ENCODE assay signal across 17 cellular contexts in the genomic region with DNA sequence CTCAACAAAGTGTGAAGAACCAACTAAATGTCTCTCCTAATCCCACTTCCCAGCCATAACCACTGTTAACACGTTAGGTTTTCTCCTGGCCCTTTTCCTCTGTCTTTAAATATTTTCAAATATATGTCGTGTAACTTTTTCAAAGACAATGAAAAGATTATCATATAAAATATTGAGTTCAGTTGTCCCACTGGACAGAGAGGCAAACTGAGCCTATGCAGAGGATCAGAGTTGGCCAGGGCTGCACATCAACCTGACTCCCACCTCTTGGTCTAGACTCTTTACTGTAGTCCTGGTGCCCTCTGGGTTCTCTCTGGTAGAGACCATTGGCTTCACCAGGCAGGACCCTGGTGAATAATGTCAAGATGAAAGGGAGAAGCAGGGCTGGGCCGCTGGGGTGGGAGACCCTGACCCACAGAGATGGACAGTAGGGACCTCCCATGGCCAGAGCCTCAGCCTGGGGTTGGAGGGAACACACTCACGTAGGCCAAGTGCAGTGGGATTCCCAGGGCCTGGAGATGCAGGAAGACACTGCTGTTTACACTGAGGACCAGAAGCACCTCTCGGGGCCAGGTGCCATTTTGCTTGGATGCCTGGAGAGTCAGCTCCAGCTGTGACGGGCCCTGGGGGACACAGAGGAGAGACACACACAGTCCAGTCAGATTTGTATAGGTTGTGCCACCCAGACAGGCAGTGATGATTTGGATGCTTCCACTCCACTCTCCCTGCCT. TPM values are rescaled to one million over a fixed set of nuclear protein-coding genes. Genes with fewer than 3 reads are reported as not detected.
DNase-seq lines count a peak whose midpoint lies in the region; ATAC-seq, FAIRE-seq and TF ChIP-seq lines count a peak whose summit lies in the region.
"Had no signal": no experiment of that assay in that cellular context is flagged by ENCODE, and none has a peak within 500 bp of the region (broad histone marks: within the 10 kb centered on the region; RNA-seq: fewer than 3 reads in every experiment).

No MANE protein-coding gene starts in this region.

- POLR2A ChIA-PET in endothelial cell of umbilical vein (lab: Charles Lee) = interaction anchor here (0.6 kb wide), 1 partner anchor 81 kb away, joined by 5 read pairs; no protein-coding TSS in a partner anchor

- dilution Hi-C loops in endothelial cell of umbilical vein (cut with MboI; ENCODE audit: extremely low pct_ligation_motif_present, low sequenced_read_pairs) = no loop called here

- peaks cover 20% of the 10 kb centered on the region for H3K4me1 Mint-ChIP-seq in activated naive CD8-positive, alpha-beta T cell treated with anti-CD3 and anti-CD28 coated beads, Interleukin-2, amount 50 U/mL, for 24 hours
- peaks cover 15% of the 10 kb centered on the region for H3K4me1 Mint-ChIP-seq in activated naive CD8-positive, alpha-beta T cell treated with anti-CD3 and anti-CD28 coated beads for 36 hours
- H3K4me1 Mint-ChIP-seq in nephron progenitor cell = peaks cover 63% of the 10 kb centered on the region
- H3K4me1 Mint-ChIP-seq: memory B cell had no signal

- no peaks in the 10 kb centered on the region for H3K9me1 ChIP-seq in endothelial cell of umbilical vein (replicated peaks; ENCODE audit: control insufficient read depth, extremely low read depth, insufficient read depth, low read length)

- H3K27me3 ChIP-seq in endothelial cell of umbilical vein (ENCODE audit: control insufficient read depth in 2 of 2, insufficient read depth in 2 of 2, low read length in 2 of 2) = no peaks in the 10 kb centered on the region
- no peaks in the 10 kb centered on the region for H3K27me3 ChIP-seq in tibial nerve

- TF ChIP-seq CTCF in endothelial cell of umbilical vein (IDR thresholded peaks at IDR 0.05; ENCODE audit: extremely low read depth in 1 of 2, insufficient read depth in 1 of 2, low read depth in 1 of 2, low read length in 2 of 2) (no peak), nephron progenitor cell (IDR thresholded peaks at IDR 0.05) (no peak), tibial nerve (IDR thresholded peaks at IDR 0.05) (no peak)

- peaks cover 31 to 44% of the 10 kb centered on the region in 2 experiments for H3K36me3 ChIP-seq in endothelial cell of umbilical vein (ENCODE audit: control insufficient read depth in 2 of 2, extremely low read depth in 1 of 2, insufficient read depth in 2 of 2, low read length in 2 of 2)
- H3K36me3 ChIP-seq in tibial nerve = peaks cover 0 to 17% (median 0%) of the 10 kb centered on the region in 3 donors

- no peak for DNase-seq in activated naive CD8-positive, alpha-beta T cell treated with anti-CD3 and anti-CD28 coated beads, Interleukin-2, amount 50 U/mL, for 24 hours
- DNase-seq in activated naive CD8-positive, alpha-beta T cell treated with anti-CD3 and anti-CD28 coated beads for 36 hours = no peak
- DNase-seq in endothelial cell of umbilical vein (ENCODE audit: low read depth, low spot score) = no peak
- DNase-seq in nephron progenitor cell = no peak
- no peak for DNase-seq in tibial nerve (ENCODE audit: low spot score in 2 of 2)
- no peak for DNase-seq in LoVo (ENCODE audit: low spot score)
- DNase-seq in NCI-H146 (lab: John Stamatoyannopoulos, UW) = no peak
- DNase-seq: DMS153; effector CD8-positive, alpha-beta T cell; GOT3; MV-4-11; retina had no signal

- H3K27me3 Mint-ChIP-seq in activated naive CD8-positive, alpha-beta T cell treated with anti-CD3 and anti-CD28 coated beads, Interleukin-2, amount 50 U/mL, for 24 hours = no peaks in the 10 kb centered on the region
- no peaks in the 10 kb centered on the region for H3K27me3 Mint-ChIP-seq in activated naive CD8-positive, alpha-beta T cell treated with anti-CD3 and anti-CD28 coated beads for 36 hours
- H3K27me3 Mint-ChIP-seq in nephron progenitor cell (ENCODE audit: low read depth, poor library complexity) = peaks cover 15% of the 10 kb centered on the region
- H3K27me3 Mint-ChIP-seq: memory B cell had no signal

- H3K4me1 ChIP-seq in endothelial cell of umbilical vein (ENCODE audit: control insufficient read depth, extremely low read depth, insufficient read depth, low read length) (peaks cover 44% of the 10 kb centered on the region), tibial nerve (peaks cover 0 to 94% (median 51%) of the 10 kb centered on the region in 4 donors)

- peak overlapping the region; percentile 8 for H3K27ac Mint-ChIP-seq in activated naive CD8-positive, alpha-beta T cell treated with anti-CD3 and anti-CD28 coated beads, Interleukin-2, amount 50 U/mL, for 24 hours
- no peak overlapping the region for H3K27ac Mint-ChIP-seq in activated naive CD8-positive, alpha-beta T cell treated with anti-CD3 and anti-CD28 coated beads for 36 hours
- H3K27ac Mint-ChIP-seq in nephron progenitor cell = peak overlapping the region; percentile 58
- H3K27ac Mint-ChIP-seq: memory B cell had no signal

- no peaks in the 10 kb centered on the region for H3K9me3 ChIP-seq in endothelial cell of umbilical vein (replicated peaks; ENCODE audit: control insufficient read depth, insufficient read depth, low read length)
- no peaks in the 10 kb centered on the region for H3K9me3 ChIP-seq in tibial nerve

- no peak for FAIRE-seq in endothelial cell of umbilical vein (lab: Jason Lieb, UNC)
- FAIRE-seq: GM19239, HTR-8/SVneo, TTC549 had no signal

- no peak overlapping the region for H3K9ac ChIP-seq in endothelial cell of umbilical vein (replicated peaks; ENCODE audit: extremely low read depth, insufficient read depth, low read length)

- CTCF ChIA-PET in endothelial cell of umbilical vein (lab: Charles Lee) = interaction anchor here (0.9 to 3.5 kb wide), 4 partner anchors 8 to 40 kb away, joined by 3 to 33 read pairs (median 12); partner anchors contain the start of gene ENG

- H3K4me3 Mint-ChIP-seq in activated naive CD8-positive, alpha-beta T cell treated with anti-CD3 and anti-CD28 coated beads, Interleukin-2, amount 50 U/mL, for 24 hours = no peak overlapping the region
- H3K4me3 Mint-ChIP-seq in activated naive CD8-positive, alpha-beta T cell treated with anti-CD3 and anti-CD28 coated beads for 36 hours = no peak overlapping the region
- H3K4me3 Mint-ChIP-seq in nephron progenitor cell = peak overlapping the region; percentile 12
- H3K4me3 Mint-ChIP-seq: memory B cell had no signal

- no peak overlapping the region for H3K4me3 ChIP-seq in endothelial cell of umbilical vein (replicated peaks in 1 of 3; ENCODE audit: insufficient read depth in 1 of 3, low read depth in 1 of 3, low read length in 3 of 3)
- no peak overlapping the region for H3K4me3 ChIP-seq in tibial nerve

- H3K27ac ChIP-seq in endothelial cell of umbilical vein (ENCODE audit: insufficient read depth, low read depth, low read length) = peak overlapping the region; percentile 81
- H3K27ac ChIP-seq in tibial nerve = peak overlapping the region; percentile 65 to 94 (median 82)

- H3K79me2 ChIP-seq in endothelial cell of umbilical vein (ENCODE audit: control insufficient read depth, insufficient read depth, low read length) = peaks cover 92% of the 10 kb centered on the region

- 68% methylated on average over 6 of the region's 6 CpGs for WGBS in tibial nerve, 2 donors

- ATAC-seq in activated naive CD8-positive, alpha-beta T cell treated with anti-CD3 and anti-CD28 coated beads, Interleukin-2, amount 50 U/mL, for 24 hours = no peak
- no peak for ATAC-seq in HG03095 (IDR thresholded peaks at IDR 0.05; ENCODE audit: unreplicated experiment)

- BruUV-seq in endothelial cell of umbilical vein (replicated peaks; lab: Mats Ljungman, UMichigan) = no TSS peak

- no peaks in the 10 kb centered on the region for H3K9me3 Mint-ChIP-seq in activated naive CD8-positive, alpha-beta T cell treated with anti-CD3 and anti-CD28 coated beads, Interleukin-2, amount 50 U/mL, for 24 hours
- H3K9me3 Mint-ChIP-seq in activated naive CD8-positive, alpha-beta T cell treated with anti-CD3 and anti-CD28 coated beads for 36 hours = no peaks in the 10 kb centered on the region
- no peaks in the 10 kb centered on the region for H3K9me3 Mint-ChIP-seq in nephron progenitor cell
- H3K9me3 Mint-ChIP-seq: memory B cell had no signal

- intact Hi-C loops in endothelial cell of umbilical vein (cut with micrococcal nuclease) = no loop called here

- peaks cover 4% of the 10 kb centered on the region for H3K36me3 Mint-ChIP-seq in activated naive CD8-positive, alpha-beta T cell treated with anti-CD3 and anti-CD28 coated beads, Interleukin-2, amount 50 U/mL, for 24 hours (ENCODE audit: low read depth)
- H3K36me3 Mint-ChIP-seq in activated naive CD8-positive, alpha-beta T cell treated with anti-CD3 and anti-CD28 coated beads for 36 hours = peaks cover 2% of the 10 kb centered on the region
- H3K36me3 Mint-ChIP-seq in nephron progenitor cell (ENCODE audit: low read depth) = no peaks in the 10 kb centered on the region
- H3K36me3 Mint-ChIP-seq: memory B cell had no signal

- H3K4me2 ChIP-seq in endothelial cell of umbilical vein (ENCODE audit: insufficient read depth, low read length) = peak overlapping the region; percentile 23

- no peaks in the 10 kb centered on the region for H4K20me1 ChIP-seq in endothelial cell of umbilical vein (replicated peaks; ENCODE audit: control insufficient read depth, extremely low read depth, insufficient read depth, low read length)

- H2AFZ ChIP-seq in endothelial cell of umbilical vein (ENCODE audit: low read depth, low read length) = no peak overlapping the region

- TF ChIP-seq EP300 in tibial nerve (IDR thresholded peaks at IDR 0.05) = no peak

- TF ChIP-seq POLR2A in endothelial cell of umbilical vein (IDR thresholded peaks at IDR 0.05; ENCODE audit: low read depth, low read length) = no peak
- TF ChIP-seq POLR2A in tibial nerve (IDR thresholded peaks at IDR 0.05) = no peak

RNA-seq across cellular contexts. Expression of gene ENG, which starts 25.1 kb away (rescaled TPM):
- total RNA-seq in activated naive CD8-positive, alpha-beta T cell treated with anti-CD3 and anti-CD28 coated beads for 36 hours = 10 to 100 TPM; 17.7 to 18.8 TPM
- total RNA-seq in endothelial cell of umbilical vein = 688 and 728 TPM in 2 replicates
- polyA plus RNA-seq in endothelial cell of umbilical vein = 338 and 355 TPM in 2 replicates
- polyA plus RNA-seq in endothelial cell of umbilical vein (2011; cell fraction: cytosol; rRNA removed) = 321 and 356 TPM in 2 replicates
- polyA plus RNA-seq in endothelial cell of umbilical vein (2011; cell fraction: nucleus; rRNA removed) = 246 and 249 TPM in 2 replicates
- polyA plus RNA-seq in endothelial cell of umbilical vein (2012) = 646 and 659 TPM in 2 replicates
- 275 and 289 TPM in 2 replicates for polyA minus RNA-seq in endothelial cell of umbilical vein
- 28.9 TPM for polyA minus RNA-seq in endothelial cell of umbilical vein (2011; cell fraction: cytosol; rRNA and poly(A)+ RNA removed)
- 123 and 127 TPM in 2 replicates for polyA minus RNA-seq in endothelial cell of umbilical vein (2011; cell fraction: nucleus; rRNA and poly(A)+ RNA removed)
- 100 to 1,000 TPM in 1 of 4 donors, 10 to 100 TPM in 3; 24.9 to 137 (median 85.6) TPM for total RNA-seq in tibial nerve

RNA-seq across cellular contexts. Expression of gene FPGS, which starts 26.7 kb away (rescaled TPM):
- 10 to 100 TPM; 86.3 to 88.0 TPM for total RNA-seq in activated naive CD8-positive, alpha-beta T cell treated with anti-CD3 and anti-CD28 coated beads for 36 hours
- 90.2 and 90.7 TPM in 2 replicates for total RNA-seq in endothelial cell of umbilical vein
- polyA plus RNA-seq in endothelial cell of umbilical vein = 77.7 and 129 TPM in 2 replicates
- 67.9 and 72.7 TPM in 2 replicates for polyA plus RNA-seq in endothelial cell of umbilical vein (2011; cell fraction: cytosol; rRNA removed)
- 116 and 150 TPM in 2 replicates for polyA plus RNA-seq in endothelial cell of umbilical vein (2011; cell fraction: nucleus; rRNA removed)
- 58.5 and 71.2 TPM in 2 replicates for polyA plus RNA-seq in endothelial cell of umbilical vein (2012)
- polyA minus RNA-seq in endothelial cell of umbilical vein = 76.5 and 80.5 TPM in 2 replicates
- polyA minus RNA-seq in endothelial cell of umbilical vein (2011; cell fraction: cytosol; rRNA and poly(A)+ RNA removed) = 58.0 TPM
- 45.1 and 52.0 TPM in 2 replicates for polyA minus RNA-seq in endothelial cell of umbilical vein (2011; cell fraction: nucleus; rRNA and poly(A)+ RNA removed)
- 100 to 1,000 TPM; 136 to 309 (median 143) TPM for total RNA-seq in tibial nerve

RNA-seq across cellular contexts. Expression of gene CDK9, which starts 43.5 kb away (rescaled TPM):
- 10 to 100 TPM; 85.2 to 94.2 TPM for total RNA-seq in activated naive CD8-positive, alpha-beta T cell treated with anti-CD3 and anti-CD28 coated beads for 36 hours
- total RNA-seq in endothelial cell of umbilical vein = 124 and 128 TPM in 2 replicates
- polyA plus RNA-seq in endothelial cell of umbilical vein = 92.2 and 99.0 TPM in 2 replicates
- polyA plus RNA-seq in endothelial cell of umbilical vein (2011; cell fraction: cytosol; rRNA removed) = 50.0 and 61.0 TPM in 2 replicates
- 193 and 200 TPM in 2 replicates for polyA plus RNA-seq in endothelial cell of umbilical vein (2011; cell fraction: nucleus; rRNA removed)
- 76.9 and 94.3 TPM in 2 replicates for polyA plus RNA-seq in endothelial cell of umbilical vein (2012)
- polyA minus RNA-seq in endothelial cell of umbilical vein = 88.4 and 92.9 TPM in 2 replicates
- polyA minus RNA-seq in endothelial cell of umbilical vein (2011; cell fraction: cytosol; rRNA and poly(A)+ RNA removed) = 63.0 TPM
- polyA minus RNA-seq in endothelial cell of umbilical vein (2011; cell fraction: nucleus; rRNA and poly(A)+ RNA removed) = 58.3 and 65.1 TPM in 2 replicates
- total RNA-seq in tibial nerve = 100 to 1,000 TPM in 2 of 4 donors, 10 to 100 TPM in 2; 66.6 to 112 (median 87.6) TPM

RNA-seq across cellular contexts. Expression of gene AK1, which starts 48.1 kb away (rescaled TPM):
- 10 to 100 TPM in 1 of 2 experiments, 1 to 10 TPM in 1; 9.9 to 11.7 TPM for total RNA-seq in activated naive CD8-positive, alpha-beta T cell treated with anti-CD3 and anti-CD28 coated beads for 36 hours
- 113 and 115 TPM in 2 replicates for total RNA-seq in endothelial cell of umbilical vein
- polyA plus RNA-seq in endothelial cell of umbilical vein = 148 and 157 TPM in 2 replicates
- polyA plus RNA-seq in endothelial cell of umbilical vein (2011; cell fraction: cytosol; rRNA removed) = 189 and 191 TPM in 2 replicates
- 108 and 134 TPM in 2 replicates for polyA plus RNA-seq in endothelial cell of umbilical vein (2011; cell fraction: nucleus; rRNA removed)
- 173 and 181 TPM in 2 replicates for polyA plus RNA-seq in endothelial cell of umbilical vein (2012)
- 33.5 and 35.7 TPM in 2 replicates for polyA minus RNA-seq in endothelial cell of umbilical vein
- polyA minus RNA-seq in endothelial cell of umbilical vein (2011; cell fraction: cytosol; rRNA and poly(A)+ RNA removed) = 36.3 TPM
- polyA minus RNA-seq in endothelial cell of umbilical vein (2011; cell fraction: nucleus; rRNA and poly(A)+ RNA removed) = 5.2 TPM in 2 replicates
- 10 to 100 TPM; 29.9 to 65.1 (median 38.7) TPM for total RNA-seq in tibial nerve

RNA-seq across cellular contexts. Expression of gene SH2D3C, which starts 50.9 kb away (rescaled TPM):
- total RNA-seq in activated naive CD8-positive, alpha-beta T cell treated with anti-CD3 and anti-CD28 coated beads for 36 hours = 10 to 100 TPM; 20.4 to 21.5 TPM
- 95.0 and 102 TPM in 2 replicates for total RNA-seq in endothelial cell of umbilical vein
- 173 and 218 TPM in 2 replicates for polyA plus RNA-seq in endothelial cell of umbilical vein
- polyA plus RNA-seq in endothelial cell of umbilical vein (2011; cell fraction: cytosol; rRNA removed) = 61.4 and 68.1 TPM in 2 replicates
- polyA plus RNA-seq in endothelial cell of umbilical vein (2011; cell fraction: nucleus; rRNA removed) = 67.4 and 92.8 TPM in 2 replicates
- polyA plus RNA-seq in endothelial cell of umbilical vein (2012) = 42.8 and 49.4 TPM in 2 replicates
- 104 and 130 TPM in 2 replicates for polyA minus RNA-seq in endothelial cell of umbilical vein
- polyA minus RNA-seq in endothelial cell of umbilical vein (2011; cell fraction: cytosol; rRNA and poly(A)+ RNA removed) = not detected
- 45.1 and 63.7 TPM in 2 replicates for polyA minus RNA-seq in endothelial cell of umbilical vein (2011; cell fraction: nucleus; rRNA and poly(A)+ RNA removed)
- total RNA-seq in tibial nerve = 10 to 100 TPM in 3 of 4 donors, 1 to 10 TPM in 1; 4.2 to 18.9 (median 13.4) TPM
